Comparison of ENCODE assay signal across 9 cellular contexts in the genomic region with DNA sequence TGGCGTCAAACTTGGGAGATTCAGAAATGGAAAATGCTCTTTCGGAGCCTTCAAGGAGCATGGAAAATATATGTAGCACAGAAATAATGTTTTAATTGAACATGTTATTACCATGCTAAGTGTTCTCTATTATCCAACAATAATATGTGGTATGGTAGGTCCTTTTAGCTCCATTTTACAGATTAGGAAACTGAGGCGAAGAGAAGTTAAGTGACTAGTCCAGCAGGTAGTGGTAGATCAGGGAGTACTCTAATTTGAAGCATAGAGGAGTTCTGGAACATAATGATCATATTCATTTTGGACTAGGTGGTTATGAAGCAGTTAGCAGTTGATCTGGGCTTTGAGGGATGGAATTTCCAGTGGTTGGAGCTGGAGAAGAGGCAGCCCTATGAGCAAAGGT. TPM values are rescaled to one million over a fixed set of nuclear protein-coding genes. Genes with fewer than 3 reads are reported as not detected.
DNase-seq lines count a peak whose midpoint lies in the region; ATAC-seq and TF ChIP-seq lines count a peak whose summit lies in the region.
"Had no signal": no experiment of that assay in that cellular context is flagged by ENCODE, and none has a peak within 500 bp of the region (broad histone marks: within the 10 kb centered on the region; RNA-seq: fewer than 3 reads in every experiment).

No MANE protein-coding gene starts in this region.

- H3K4me2 ChIP-seq in GM23248 (ENCODE audit: unreplicated experiment) = peak overlapping the region; percentile 96
- H3K4me2 ChIP-seq in SU-DHL-6 (ENCODE audit: low read depth, low read length, poor library complexity, severe bottlenecking) = peak overlapping the region; percentile 81
- peak overlapping the region; percentile 89 for H3K4me2 ChIP-seq in skeletal muscle satellite cell (ENCODE audit: low read length)

- H3K4me3 ChIP-seq in GM23248 (peak overlapping the region; percentile 92), SU-DHL-6 (ENCODE audit: insufficient read depth, low read length, poor library complexity, severe bottlenecking) (peak overlapping the region; percentile 86), fibroblast of the aortic adventitia (ENCODE audit: low read depth, low read length) (peak overlapping the region; percentile 96), skeletal muscle satellite cell (ENCODE audit: low read length) (peak overlapping the region; percentile 94)

- peaks cover 5% of the 10 kb centered on the region; the same call in 1 of the 2 replicates for H3K4me1 ChIP-seq in GM23248 (ENCODE audit: insufficient read depth)
- peaks cover 15% of the 10 kb centered on the region for H3K4me1 ChIP-seq in skeletal muscle satellite cell (ENCODE audit: control insufficient read depth, insufficient read depth, low read length)

- no peak overlapping the region for H3K27ac ChIP-seq in GM23248
- H3K27ac ChIP-seq in SU-DHL-6 (ENCODE audit: low read depth, low read length) = no peak overlapping the region

- peak overlapping the region; percentile 91 for H3K9ac ChIP-seq in GM23248
- peak overlapping the region; percentile 81 for H3K9ac ChIP-seq in SU-DHL-6 (ENCODE audit: low read length)
- peak overlapping the region; percentile 97 for H3K9ac ChIP-seq in skeletal muscle satellite cell (ENCODE audit: low read depth, low read length)

- H3K27me3 ChIP-seq in GM23248 (replicated peaks; ENCODE audit: insufficient read depth) = no peaks in the 10 kb centered on the region
- no peaks in the 10 kb centered on the region for H3K27me3 ChIP-seq in SU-DHL-6 (ENCODE audit: low read length)
- no peaks in the 10 kb centered on the region for H3K27me3 ChIP-seq in skeletal muscle satellite cell (ENCODE audit: control insufficient read depth, insufficient read depth, low read length)

- H3K79me2 ChIP-seq in GM23248 (ENCODE audit: insufficient read depth) = peaks cover 61% of the 10 kb centered on the region
- peaks cover 50% of the 10 kb centered on the region for H3K79me2 ChIP-seq in SU-DHL-6 (ENCODE audit: insufficient read depth, low read length)

- ATAC-seq in HG02798 (IDR thresholded peaks at IDR 0.05; ENCODE audit: poor library complexity, unreplicated experiment) (no peak), HG03439 (IDR thresholded peaks at IDR 0.05; ENCODE audit: unreplicated experiment) (no peak)

- in situ Hi-C loops in GM23248 (cut with MboI) = no loop called here

- H3F3A ChIP-seq in GM23248 (ENCODE audit: insufficient read depth) (no peaks in the 10 kb centered on the region), SU-DHL-6 (ENCODE audit: insufficient read depth) (no peaks in the 10 kb centered on the region)

- WGBS in GM23248 (ENCODE audit: low coverage in 1 of 2, low lambda C conversion rate in 2 of 2, missing lambda C conversion rate in 2 of 2), 2 experiments = 82 to 84% methylated on average over 3 of the region's 3 CpGs

- H3K9me2 ChIP-seq in GM23248 (ENCODE audit: insufficient read depth) (no peaks in the 10 kb centered on the region), SU-DHL-6 (replicated peaks; ENCODE audit: insufficient read depth, low read length) (no peaks in the 10 kb centered on the region)

- H4K20me1 ChIP-seq in GM23248 (ENCODE audit: insufficient read depth) (no peaks in the 10 kb centered on the region), SU-DHL-6 (ENCODE audit: low read depth, low read length) (peaks cover 3% of the 10 kb centered on the region; the same call in 1 of the 2 replicates)

- H2AFZ ChIP-seq in GM23248 (peak overlapping the region; percentile 97), SU-DHL-6 (ENCODE audit: low read depth, low read length, severe bottlenecking) (no peak overlapping the region)

- no peaks in the 10 kb centered on the region for H3K36me3 ChIP-seq in GM23248 (ENCODE audit: low read depth)
- no peaks in the 10 kb centered on the region for H3K36me3 ChIP-seq in SU-DHL-6 (ENCODE audit: low read length)
- no peaks in the 10 kb centered on the region for H3K36me3 ChIP-seq in skeletal muscle satellite cell (ENCODE audit: insufficient read depth, low read length)

- DNase-seq in GM23248 (no peak), fibroblast of the aortic adventitia (ENCODE audit: low read depth) (no peak), COLO829 (ENCODE audit: low spot score) (no peak), H4 (ENCODE audit: low spot score) (no peak)
- DNase-seq: nucleus accumbens had no signal

- TF ChIP-seq CTCF in SU-DHL-6 (IDR thresholded peaks at IDR 0.05; ENCODE audit: insufficient read depth, low read length, poor library complexity, severe bottlenecking) = no peak
- no peak for TF ChIP-seq CTCF in fibroblast of the aortic adventitia (IDR thresholded peaks at IDR 0.05; ENCODE audit: insufficient read depth, low read length)

- H3K9me3 ChIP-seq in GM23248 (ENCODE audit: low read depth) (no peaks in the 10 kb centered on the region), SU-DHL-6 (ENCODE audit: insufficient read depth, low read length) (no peaks in the 10 kb centered on the region), skeletal muscle satellite cell (replicated peaks; ENCODE audit: low read length) (no peaks in the 10 kb centered on the region)

RNA-seq across cellular contexts. Expression of gene CMC1, which starts 1.1 kb away (rescaled TPM):
- total RNA-seq in GM23248 (2014; rRNA removed; shearing (Covaris generic)) = 0.97 and 2.5 TPM in 2 replicates
- polyA plus RNA-seq in GM23248 (2016; fragmentation: Nextera tagmentation; extraction: Ambion mirVana) = 65.0 and 70.2 TPM in 2 replicates
- 2.5 and 8.5 TPM in 2 replicates for total RNA-seq in fibroblast of the aortic adventitia (ENCODE audit: low replicate concordance)
- total RNA-seq in skeletal muscle satellite cell (2012; rRNA removed) = 9.6 and 11.8 TPM in 2 replicates
- 11.7 and 13.7 TPM in 2 replicates for total RNA-seq in H4 (2014; rRNA removed; shearing (Covaris generic))
